ENCODE assay signal across 11 cellular contexts in genomic region chr16:69724414-69724873, GRCh38. TPM values are rescaled to one million over a fixed set of nuclear protein-coding genes. Genes with fewer than 3 reads are reported as not detected.
DNase-seq lines count a peak whose midpoint lies in the region; ATAC-seq, FAIRE-seq and TF ChIP-seq lines count a peak whose summit lies in the region.
"Had no signal": no experiment of that assay in that cellular context is flagged by ENCODE, and none has a peak within 500 bp of the region (broad histone marks: within the 10 kb centered on the region; RNA-seq: fewer than 3 reads in every experiment).

No MANE protein-coding gene starts in this region.

- WGBS in HepG2 (ENCODE audit: low lambda C conversion rate), result 49% methylated on average over 2 of the region's 2 CpGs
- 100% methylated on average over 1 of the region's 2 CpGs for whole genome bisulfite sequencing in right lobe of liver (ENCODE audit: insufficient coverage, low coverage, low lambda C conversion rate, missing lambda C conversion rate)

- in situ Hi-C loops in HepG2 (cut with HindIII; ENCODE audit: extremely low pct_ligation_motif_present, low pct_unique_long_range_greater_than_20kb), result no loop called here

- H3K4me1 ChIP-seq in HepG2 (ENCODE audit: insufficient read depth, low read length), result peaks cover 83% of the 10 kb centered on the region
- no peaks in the 10 kb centered on the region for H3K4me1 ChIP-seq in right lobe of liver
- peaks cover 8 to 22% of the 10 kb centered on the region in 2 donors for H3K4me1 ChIP-seq in muscle layer of duodenum (ENCODE audit: control insufficient read depth in 1 of 2, insufficient read depth in 2 of 2, low read length in 2 of 2)

- no peak for TF ChIP-seq EP300 in HepG2 (IDR thresholded peaks at IDR 0.05; ENCODE audit: low read depth in 2 of 2, low read length in 2 of 2)
- TF ChIP-seq EP300 in HepG2 (CRISPR knock-in tag; IDR thresholded peaks at IDR 0.05; ENCODE audit: borderline replicate concordance), result no peak

- H3K9ac ChIP-seq in HepG2 (ENCODE audit: insufficient read depth, low read depth, low read length), result peak overlapping the region; percentile 83

- no peak for FAIRE-seq in HepG2 (lab: Jason Lieb, UNC)

- intact Hi-C loops in HepG2 (cut with micrococcal nuclease; ENCODE audit: unreplicated experiment), result no loop called here
- intact Hi-C loops in right lobe of liver (cut with DNase I), result no loop called here

- TF ChIP-seq POLR2A in HepG2 (IDR thresholded peaks at IDR 0.05; ENCODE audit: insufficient read depth in 1 of 2, low read depth in 2 of 2, low read length in 2 of 2) (no peak), right lobe of liver (IDR thresholded peaks at IDR 0.05) (no peak)

- peak overlapping the region; percentile 97 for H3K4me2 ChIP-seq in HepG2 (ENCODE audit: low read depth, low read length)

- POLR2A ChIA-PET in HepG2 (lab: Yijun Ruan, JAX), result interaction anchor here (0.6 to 10.0 kb wide), 18 partner anchors 10 to 385 kb away, joined by 3 to 211 read pairs (median 7); partner anchors contain the start of genes COG8, NOB1 and WWP2

- H3K4me1 Mint-ChIP-seq in brain, result peaks cover 41% of the 10 kb centered on the region

- CTCF ChIA-PET in HepG2 (lab: Yijun Ruan, JAX; ENCODE audit: low intra/inter-chr PET ratio, low total read pairs), result no interaction called here

- no peaks in the 10 kb centered on the region for H3K36me3 Mint-ChIP-seq in brain
- H3K36me3 Mint-ChIP-seq: memory B cell had no signal

- H3K36me3 ChIP-seq in HepG2 (replicated peaks in 1 of 2; ENCODE audit: control insufficient read depth in 1 of 2, insufficient read depth in 2 of 2, low read length in 2 of 2) (peaks cover 2 to 9% of the 10 kb centered on the region in 2 experiments; a peak in 3 of 5 replicates), right lobe of liver (no peaks in the 10 kb centered on the region), muscle layer of duodenum (ENCODE audit: control insufficient read depth in 1 of 2, insufficient read depth in 2 of 2, low read length in 2 of 2) (peaks cover 0 to 7% of the 10 kb centered on the region in 2 donors)

- no peak for TF ChIP-seq RAD21 in HepG2 (CRISPR knock-in tag; IDR thresholded peaks at IDR 0.05)

- peak overlapping the region; percentile 87 for H3K27ac ChIP-seq in HepG2 (ENCODE audit: extremely low read length, insufficient read depth, low read length)
- H3K27ac ChIP-seq in right lobe of liver, result no peak overlapping the region
- H3K27ac ChIP-seq in muscle layer of duodenum (ENCODE audit: low read length), result peak overlapping the region; percentile 70

- BruUV-seq in HepG2 (replicated peaks; lab: Mats Ljungman, UMichigan), result TSS peak; percentile 64

- H3K79me2 ChIP-seq in HepG2 (ENCODE audit: insufficient read depth, low read length), result peaks cover 72% of the 10 kb centered on the region

- no peak for DNase-seq in HepG2 (ENCODE audit: low spot score)
- DNase-seq in right lobe of liver, result no peak
- DNase-seq in midbrain (lab: John Stamatoyannopoulos, UW), result no peak
- DNase-seq in NCI-H2196 (lab: John Stamatoyannopoulos, UW; ENCODE audit: unreplicated experiment), result no peak
- DNase-seq in EL, result no peak
- DNase-seq: NCI-H82, T-helper 9 cell had no signal

- no peaks in the 10 kb centered on the region for H3K9me3 Mint-ChIP-seq in brain
- H3K9me3 Mint-ChIP-seq: memory B cell had no signal

- no peak for ATAC-seq in HepG2
- ATAC-seq in right lobe of liver, result no peak
- no peak for ATAC-seq in GM21619 (IDR thresholded peaks at IDR 0.05; ENCODE audit: unreplicated experiment)

- no peak overlapping the region for H2AFZ ChIP-seq in HepG2 (ENCODE audit: low read length)

- H3K27me3 Mint-ChIP-seq in brain, result peaks cover 7% of the 10 kb centered on the region
- H3K27me3 Mint-ChIP-seq: memory B cell had no signal

- peak overlapping the region; percentile 71 to 92 (median 92) for H3K4me3 Mint-ChIP-seq in brain

- no peaks in the 10 kb centered on the region for H3K9me3 ChIP-seq in HepG2 (ENCODE audit: low read length)
- no peaks in the 10 kb centered on the region for H3K9me3 ChIP-seq in right lobe of liver
- H3K9me3 ChIP-seq in muscle layer of duodenum (ENCODE audit: control insufficient read depth in 1 of 2, low read length in 2 of 2), result no peaks in the 10 kb centered on the region

- H3K4me3 ChIP-seq in HepG2 (replicated peaks in 1 of 3; ENCODE audit: insufficient read depth in 1 of 3, low read depth in 2 of 3, low read length in 3 of 3) (peak overlapping the region; percentile 58 to 72 (median 72)), right lobe of liver (no peak overlapping the region), muscle layer of duodenum (ENCODE audit: low read depth in 1 of 2, low read length in 2 of 2) (no peak overlapping the region)

- no peaks in the 10 kb centered on the region for H3K27me3 ChIP-seq in HepG2 (ENCODE audit: control insufficient read depth in 1 of 2, insufficient read depth in 2 of 2, low read length in 2 of 2)
- no peaks in the 10 kb centered on the region for H3K27me3 ChIP-seq in right lobe of liver
- H3K27me3 ChIP-seq in muscle layer of duodenum (ENCODE audit: low read depth, low read length), result no peaks in the 10 kb centered on the region

- H3K27ac Mint-ChIP-seq in brain, result peak overlapping the region; percentile 83 to 99 (median 92)

- TF ChIP-seq CTCF in HepG2 (CRISPR knock-in tag; IDR thresholded peaks at IDR 0.05) (no peak), right lobe of liver (IDR thresholded peaks at IDR 0.05) (no peak), brain (conservative IDR thresholded peaks at IDR 0.05) (no peak)

- no peaks in the 10 kb centered on the region for H4K20me1 ChIP-seq in HepG2 (ENCODE audit: insufficient read depth, low read length)

RNA-seq across cellular contexts. Expression of gene NQO1, which starts 1.9 kb away (rescaled TPM):
- total RNA-seq in HepG2 (2016; rRNA removed; fragmentation: Illumina TruSeq; extraction: Trizol), result 1,060 and 1,621 TPM in 2 replicates
- 149 and 161 TPM in 2 replicates for total RNA-seq in HepG2 (2016; cell fraction: cytosol; rRNA removed; fragmentation: Illumina TruSeq; extraction: Trizol; ENCODE audit: low read depth)
- 1,077 and 1,733 TPM in 2 replicates for total RNA-seq in HepG2 (2016; cell fraction: insoluble cytoplasmic fraction; rRNA removed; fragmentation: Illumina TruSeq; extraction: Trizol)
- total RNA-seq in HepG2 (2016; cell fraction: membrane; rRNA removed; fragmentation: Illumina TruSeq; extraction: Trizol), result 191 and 197 TPM in 2 replicates
- total RNA-seq in HepG2 (2016; cell fraction: nucleus; rRNA removed; fragmentation: Illumina TruSeq; extraction: Trizol), result 379 and 382 TPM in 2 replicates
- polyA plus RNA-seq in HepG2 (2011; rRNA removed), result 304 and 464 TPM in 2 replicates
- 354 and 445 TPM in 2 replicates for polyA plus RNA-seq in HepG2 (2011; cell fraction: cytosol; rRNA removed)
- polyA plus RNA-seq in HepG2 (2011; cell fraction: nucleus; rRNA removed), result 76.3 and 83.7 TPM in 2 replicates
- polyA plus RNA-seq in HepG2 (2012), result 328 and 393 TPM in 2 replicates
- polyA plus RNA-seq in HepG2 (2016; cell fraction: cytosol; fragmentation: Illumina TruSeq; extraction: Trizol; ENCODE audit: low read depth), result 156 and 179 TPM in 2 replicates
- 1,625 and 1,852 TPM in 2 replicates for polyA plus RNA-seq in HepG2 (2016; cell fraction: insoluble cytoplasmic fraction; fragmentation: Illumina TruSeq; extraction: Trizol; ENCODE audit: low read depth)
- 151 and 153 TPM in 2 replicates for polyA plus RNA-seq in HepG2 (2016; cell fraction: membrane; fragmentation: Illumina TruSeq; extraction: Trizol; ENCODE audit: low read depth)
- 546 and 575 TPM in 2 replicates for polyA plus RNA-seq in HepG2 (2016; cell fraction: nucleus; fragmentation: Illumina TruSeq; extraction: Trizol; ENCODE audit: insufficient read depth, low read depth)
- 222 and 280 TPM in 2 replicates for polyA minus RNA-seq in HepG2 (2011; rRNA and poly(A)+ RNA removed; ENCODE audit: low replicate concordance)
- 119 and 160 TPM in 2 replicates for polyA minus RNA-seq in HepG2 (2011; cell fraction: cytosol; rRNA and poly(A)+ RNA removed)
- 42.0 and 49.5 TPM in 2 replicates for polyA minus RNA-seq in HepG2 (2011; cell fraction: nucleus; rRNA and poly(A)+ RNA removed)
- total RNA-seq in right lobe of liver, result 10 to 100 TPM in 3 of 6 experiments, 1 to 10 TPM in 3; 1.5 to 26.6 (median 8.5) TPM
- polyA plus RNA-seq in brain (ENCODE audit: insufficient read depth, low read depth, low replicate concordance), result 76.1 TPM

RNA-seq across cellular contexts. Expression of gene NOB1, which starts 30.3 kb away (rescaled TPM):
- 47.1 and 83.5 TPM in 2 replicates for total RNA-seq in HepG2 (2016; rRNA removed; fragmentation: Illumina TruSeq; extraction: Trizol)
- total RNA-seq in HepG2 (2016; cell fraction: cytosol; rRNA removed; fragmentation: Illumina TruSeq; extraction: Trizol; ENCODE audit: low read depth), result 30.5 and 33.0 TPM in 2 replicates
- total RNA-seq in HepG2 (2016; cell fraction: insoluble cytoplasmic fraction; rRNA removed; fragmentation: Illumina TruSeq; extraction: Trizol), result 48.8 and 85.3 TPM in 2 replicates
- total RNA-seq in HepG2 (2016; cell fraction: membrane; rRNA removed; fragmentation: Illumina TruSeq; extraction: Trizol), result 54.4 and 54.7 TPM in 2 replicates
- 37.1 and 40.2 TPM in 2 replicates for total RNA-seq in HepG2 (2016; cell fraction: nucleus; rRNA removed; fragmentation: Illumina TruSeq; extraction: Trizol)
- polyA plus RNA-seq in HepG2 (2011; rRNA removed), result 159 and 162 TPM in 2 replicates
- 187 and 245 TPM in 2 replicates for polyA plus RNA-seq in HepG2 (2011; cell fraction: cytosol; rRNA removed)
- polyA plus RNA-seq in HepG2 (2011; cell fraction: nucleus; rRNA removed), result 97.8 and 101 TPM in 2 replicates
- polyA plus RNA-seq in HepG2 (2012), result 151 and 164 TPM in 2 replicates
- 53.6 and 57.2 TPM in 2 replicates for polyA plus RNA-seq in HepG2 (2016; cell fraction: cytosol; fragmentation: Illumina TruSeq; extraction: Trizol; ENCODE audit: low read depth)
- 224 and 233 TPM in 2 replicates for polyA plus RNA-seq in HepG2 (2016; cell fraction: insoluble cytoplasmic fraction; fragmentation: Illumina TruSeq; extraction: Trizol; ENCODE audit: low read depth)
- polyA plus RNA-seq in HepG2 (2016; cell fraction: membrane; fragmentation: Illumina TruSeq; extraction: Trizol; ENCODE audit: low read depth), result 81.4 and 91.5 TPM in 2 replicates
- polyA plus RNA-seq in HepG2 (2016; cell fraction: nucleus; fragmentation: Illumina TruSeq; extraction: Trizol; ENCODE audit: insufficient read depth, low read depth), result 100 and 106 TPM in 2 replicates
- polyA minus RNA-seq in HepG2 (2011; rRNA and poly(A)+ RNA removed; ENCODE audit: low replicate concordance), result 115 and 322 TPM in 2 replicates
- 172 TPM in 2 replicates for polyA minus RNA-seq in HepG2 (2011; cell fraction: cytosol; rRNA and poly(A)+ RNA removed)
- 70.4 and 93.7 TPM in 2 replicates for polyA minus RNA-seq in HepG2 (2011; cell fraction: nucleus; rRNA and poly(A)+ RNA removed)
- 10 to 100 TPM; 15.5 to 19.5 (median 16.6) TPM for total RNA-seq in right lobe of liver
- polyA plus RNA-seq in brain (ENCODE audit: insufficient read depth, low read depth, low replicate concordance), result 41.4 TPM

RNA-seq across cellular contexts. Expression of gene WWP2, which starts 37.7 kb away (rescaled TPM):
- 28.2 and 31.9 TPM in 2 replicates for total RNA-seq in HepG2 (2016; rRNA removed; fragmentation: Illumina TruSeq; extraction: Trizol)
- total RNA-seq in HepG2 (2016; cell fraction: cytosol; rRNA removed; fragmentation: Illumina TruSeq; extraction: Trizol; ENCODE audit: low read depth), result 18.6 and 20.3 TPM in 2 replicates
- total RNA-seq in HepG2 (2016; cell fraction: insoluble cytoplasmic fraction; rRNA removed; fragmentation: Illumina TruSeq; extraction: Trizol), result 25.4 and 28.2 TPM in 2 replicates
- 17.7 and 18.1 TPM in 2 replicates for total RNA-seq in HepG2 (2016; cell fraction: membrane; rRNA removed; fragmentation: Illumina TruSeq; extraction: Trizol)
- 36.0 and 41.1 TPM in 2 replicates for total RNA-seq in HepG2 (2016; cell fraction: nucleus; rRNA removed; fragmentation: Illumina TruSeq; extraction: Trizol)
- 11.4 and 13.6 TPM in 2 replicates for polyA plus RNA-seq in HepG2 (2011; rRNA removed)
- 7.5 and 8.1 TPM in 2 replicates for polyA plus RNA-seq in HepG2 (2011; cell fraction: cytosol; rRNA removed)
- polyA plus RNA-seq in HepG2 (2011; cell fraction: nucleus; rRNA removed), result 45.3 and 46.4 TPM in 2 replicates
- 25.4 and 26.4 TPM in 2 replicates for polyA plus RNA-seq in HepG2 (2012)
- polyA plus RNA-seq in HepG2 (2016; cell fraction: cytosol; fragmentation: Illumina TruSeq; extraction: Trizol; ENCODE audit: low read depth), result 3.6 and 3.7 TPM in 2 replicates
- polyA plus RNA-seq in HepG2 (2016; cell fraction: insoluble cytoplasmic fraction; fragmentation: Illumina TruSeq; extraction: Trizol; ENCODE audit: low read depth), result 23.4 and 32.9 TPM in 2 replicates
- polyA plus RNA-seq in HepG2 (2016; cell fraction: membrane; fragmentation: Illumina TruSeq; extraction: Trizol; ENCODE audit: low read depth), result 9.8 and 10.7 TPM in 2 replicates
- 61.5 and 63.2 TPM in 2 replicates for polyA plus RNA-seq in HepG2 (2016; cell fraction: nucleus; fragmentation: Illumina TruSeq; extraction: Trizol; ENCODE audit: insufficient read depth, low read depth)
- 17.8 and 29.5 TPM in 2 replicates for polyA minus RNA-seq in HepG2 (2011; rRNA and poly(A)+ RNA removed; ENCODE audit: low replicate concordance)
- 12.8 and 16.9 TPM in 2 replicates for polyA minus RNA-seq in HepG2 (2011; cell fraction: cytosol; rRNA and poly(A)+ RNA removed)
- polyA minus RNA-seq in HepG2 (2011; cell fraction: nucleus; rRNA and poly(A)+ RNA removed), result 37.2 and 39.9 TPM in 2 replicates
- total RNA-seq in right lobe of liver, result 10 to 100 TPM; 18.1 to 24.6 (median 22.4) TPM
- polyA plus RNA-seq in brain (ENCODE audit: insufficient read depth, low read depth, low replicate concordance), result 42.5 TPM

Comparison
In these comparisons a context has a peak if more than half of its experiments do, and no peak if none do; other contexts are left out.
1. H3K27ac ChIP-seq: peak in HepG2 (single experiment) and muscle layer of duodenum (single experiment); none in right lobe of liver (0 of 3).
2. H3K4me3 ChIP-seq: peak in HepG2 (3 of 3); none in right lobe of liver (0 of 3) and muscle layer of duodenum (0 of 2).
3. RNA of gene NQO1, which starts 1.9 kb away (total RNA-seq): 149 to 1,733 TPM in HepG2; 1.5 to 26.6 TPM in right lobe of liver; every median in the first group is over 4 times any median in the second.